ENCODE assay signal across 14 cellular contexts in the genomic region with DNA sequence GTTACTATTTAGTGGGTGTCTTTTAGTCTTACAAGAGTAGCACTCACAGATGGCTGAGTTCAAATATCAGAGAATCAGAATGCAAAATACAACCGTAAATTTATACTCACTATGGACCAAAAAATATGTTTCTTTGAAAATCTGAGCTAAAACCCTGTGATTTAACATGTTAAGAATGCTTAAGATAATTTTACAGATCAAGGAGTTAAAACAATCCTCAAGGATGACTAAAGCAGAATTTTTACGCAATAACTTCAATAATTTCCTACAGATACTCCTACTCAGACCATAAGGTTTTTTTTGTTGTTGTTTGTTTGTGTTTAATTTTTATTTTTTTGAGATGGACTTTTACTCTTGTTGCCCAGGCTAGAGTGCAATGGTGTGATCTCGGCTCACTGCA.
"Had no signal": no experiment of that assay in that cellular context is flagged by ENCODE, and none has a peak within 500 bp of the region (broad histone marks: within the 10 kb centered on the region; RNA-seq: fewer than 3 reads in every experiment).

No MANE protein-coding gene starts in this region.

- H3K27me3 ChIP-seq: esophagus squamous epithelium, right lobe of liver, testis, upper lobe of right lung had no signal

- H3K4me3 ChIP-seq: coronary artery, esophagus squamous epithelium, left ventricle myocardium inferior, right lobe of liver, testis, upper lobe of right lung had no signal

- H3K4me1 ChIP-seq: esophagus squamous epithelium, left ventricle myocardium inferior, testis, upper lobe of right lung had no signal

- H3K27ac ChIP-seq: coronary artery, esophagus squamous epithelium, left ventricle myocardium inferior, right lobe of liver, testis, upper lobe of right lung had no signal

- H3K36me3 ChIP-seq: esophagus squamous epithelium, left ventricle myocardium inferior, right lobe of liver, upper lobe of right lung had no signal

- DNase-seq: activated CD4-positive, CD25-positive, alpha-beta regulatory T cell treated with anti-CD3 and anti-CD28 coated beads, Interleukin-2, amount 50 U/mL, for 72 hours; activated naive CD4-positive, alpha-beta T cell treated with Interleukin-2 at 50 U/mL for 16 hours; activated T-cell treated with anti-CD3 and anti-CD28 coated beads for 4 hours; caudate nucleus; esophagus squamous epithelium; kidney; left ventricle myocardium inferior; naive thymus-derived CD8-positive, alpha-beta T cell; right lobe of liver; stimulated activated CD4-positive, alpha-beta T cell treated with anti-CD3 and anti-CD28 coated beads, Interleukin-1b, Interleukin-23, amount 100 ng/mL, for 48 hours; stimulated activated naive CD8-positive, alpha-beta T cell treated with anti-CD3 and anti-CD28 coated beads, Interleukin-15, amount 100 ng/mL, for 72 hours; testis; upper lobe of right lung had no signal

- H3K9me3 ChIP-seq: esophagus squamous epithelium, left ventricle myocardium inferior, right lobe of liver, testis, upper lobe of right lung had no signal
